9 cellular contexts compared by ENCODE assay signal in genomic region chr4:121155893-121156292, GRCh38. TPM values are rescaled to one million over a fixed set of nuclear protein-coding genes. Genes with fewer than 3 reads are reported as not detected.
DNase-seq lines count a peak whose midpoint lies in the region; ATAC-seq and TF ChIP-seq lines count a peak whose summit lies in the region.
"Had no signal": no experiment of that assay in that cellular context is flagged by ENCODE, and none has a peak within 500 bp of the region (broad histone marks: within the 10 kb centered on the region; RNA-seq: fewer than 3 reads in every experiment).

No MANE protein-coding gene starts in this region.

- peaks cover 31% of the 10 kb centered on the region for H3K4me1 ChIP-seq in lower lobe of right lung
- H3K4me1 ChIP-seq in testis, result no peaks in the 10 kb centered on the region

- H3K27me3 ChIP-seq in lower lobe of right lung (ENCODE audit: low read depth) (no peaks in the 10 kb centered on the region), testis (no peaks in the 10 kb centered on the region)

- no peak for TF ChIP-seq POLR2A in testis (IDR thresholded peaks at IDR 0.05)

- H3K36me3 ChIP-seq in lower lobe of right lung (no peaks in the 10 kb centered on the region), testis (ENCODE audit: low read depth, missing control alignments) (no peaks in the 10 kb centered on the region)

- TF ChIP-seq CTCF in lower lobe of right lung (IDR thresholded peaks at IDR 0.05) (no peak), testis (IDR thresholded peaks at IDR 0.05) (no peak)

- H3K9me3 ChIP-seq in lower lobe of right lung (no peaks in the 10 kb centered on the region), testis (no peaks in the 10 kb centered on the region)

- ATAC-seq in lower lobe of right lung, result peak in 1 of 2 donors; percentile 61

- intact Hi-C loops in lower lobe of right lung (cut with DNase I) (no loop called here), testis (cut with DNase I; ENCODE audit: low total_unique reads) (no loop called here)

- DNase-seq in AG20443 (ENCODE audit: low spot score), result peak; percentile 82
- DNase-seq in HPDE6-E6E7 (ENCODE audit: extremely low spot score), result peak; percentile 59
- peak; percentile 61 for DNase-seq in amniotic stem cell (lab: John Stamatoyannopoulos, UW)
- DNase-seq in lower lobe of right lung, result no peak
- DNase-seq in testis, result no peak
- no peak for DNase-seq in central memory CD4-positive, alpha-beta T cell
- no peak for DNase-seq in midbrain (lab: John Stamatoyannopoulos, UW)
- DNase-seq in SK-N-DZ (ENCODE audit: low spot score), result no peak
- DNase-seq: NCI-H1092 had no signal

- WGBS in testis, 2 donors, result 39 to 49% methylated on average over 3 of the region's 3 CpGs

- no peak overlapping the region for H3K27ac ChIP-seq in lower lobe of right lung
- no peak overlapping the region for H3K27ac ChIP-seq in testis

- H3K4me3 ChIP-seq in lower lobe of right lung (peak overlapping the region; percentile 57), testis (no peak overlapping the region)

RNA-seq across cellular contexts. Expression of gene TNIP3, which starts 8.2 kb away (rescaled TPM):
- 0.95 TPM for total RNA-seq in lower lobe of right lung
- total RNA-seq in testis, result 1 to 10 TPM in 1 of 2 donors, under 1 TPM in 1; 0.43 to 1.1 TPM
- polyA plus RNA-seq in testis (ENCODE audit: insufficient read depth, low read depth, low replicate concordance), result 0.80 TPM
- polyA plus RNA-seq in SK-N-DZ (2014; cell fraction: cytosol; rRNA removed), result not detected in 2 replicates
- polyA plus RNA-seq in SK-N-DZ (2014; cell fraction: nucleus; rRNA removed), result not detected in 2 replicates

Comparison
In these comparisons a context has a peak if more than half of its experiments do, and no peak if none do; other contexts are left out.
1. DNase-seq: peak in AG20443 (single experiment), HPDE6-E6E7 (single experiment) and amniotic stem cell (single experiment); none in lower lobe of right lung (single experiment), testis (single experiment), central memory CD4-positive, alpha-beta T cell (single experiment), midbrain (single experiment) and SK-N-DZ (single experiment).